Comparison of ENCODE assay signal across 18 cellular contexts in genomic region chr5:8577792-8578191, GRCh38.
DNase-seq lines count a peak whose midpoint lies in the region; ATAC-seq, FAIRE-seq and TF ChIP-seq lines count a peak whose summit lies in the region.
"Had no signal": no experiment of that assay in that cellular context is flagged by ENCODE, and none has a peak within 500 bp of the region (broad histone marks: within the 10 kb centered on the region; RNA-seq: fewer than 3 reads in every experiment).

No MANE protein-coding gene starts in this region.

- no peak overlapping the region for H3K4me3 Mint-ChIP-seq in CD4-positive, alpha-beta T cell
- H3K4me3 Mint-ChIP-seq in activated T-helper 17 cell treated with anti-CD3 and anti-CD28 coated beads, Interleukin-2, amount 50 U/mL, for 72 hours: no peak overlapping the region
- H3K4me3 Mint-ChIP-seq: activated CD8-positive, alpha-beta memory T cell treated with anti-CD3 and anti-CD28 coated beads, Interleukin-2, amount 10 ng/mL, durations not matched to agents 7 days and 5 days; activated naive CD8-positive, alpha-beta T cell treated with anti-CD3 and anti-CD28 coated beads, Interleukin-2, amount 10 ng/mL, durations not matched to agents 7 days and 5 days had no signal

- no peak overlapping the region for H3K27ac ChIP-seq in A549
- H3K27ac ChIP-seq in CD4-positive, alpha-beta T cell (ENCODE audit: low read depth, low read length): no peak overlapping the region
- H3K27ac ChIP-seq: colonic mucosa, vagina had no signal

- CTCF ChIA-PET in A549 (lab: Yijun Ruan, JAX): no interaction called here
- CTCF ChIA-PET in CD4-positive, alpha-beta T cell (lab: Charles Lee): no interaction called here

- no peaks in the 10 kb centered on the region for H3K36me3 Mint-ChIP-seq in CD4-positive, alpha-beta T cell (ENCODE audit: low read depth)
- H3K36me3 Mint-ChIP-seq in activated T-helper 17 cell treated with anti-CD3 and anti-CD28 coated beads, Interleukin-2, amount 50 U/mL, for 72 hours (ENCODE audit: low read depth): no peaks in the 10 kb centered on the region
- H3K36me3 Mint-ChIP-seq: activated CD8-positive, alpha-beta memory T cell treated with anti-CD3 and anti-CD28 coated beads, Interleukin-2, amount 10 ng/mL, durations not matched to agents 7 days and 5 days; activated naive CD8-positive, alpha-beta T cell treated with anti-CD3 and anti-CD28 coated beads, Interleukin-2, amount 10 ng/mL, durations not matched to agents 7 days and 5 days had no signal

- no peak for DNase-seq in A549 (ENCODE audit: low read depth in 1 of 2, low spot score in 1 of 2)
- DNase-seq in NCI-H526 (lab: John Stamatoyannopoulos, UW): peak; percentile 46 to 59
- no peak for DNase-seq in T1000 (lab: John Stamatoyannopoulos, UW)
- DNase-seq in CD4-positive, alpha-beta T cell: no peak
- DNase-seq in NCI-H1105 (lab: John Stamatoyannopoulos, UW): no peak
- DNase-seq: activated CD8-positive, alpha-beta memory T cell treated with anti-CD3 and anti-CD28 coated beads, Interleukin-2, amount 10 ng/mL, durations not matched to agents 7 days and 5 days; activated naive CD8-positive, alpha-beta T cell treated with anti-CD3 and anti-CD28 coated beads, Interleukin-2, amount 10 ng/mL, durations not matched to agents 7 days and 5 days; colonic mucosa; DMS79; NCI-H1092; NCI-H524; SHP77 had no signal

- H3K27ac Mint-ChIP-seq in CD4-positive, alpha-beta T cell: no peak overlapping the region
- no peak overlapping the region for H3K27ac Mint-ChIP-seq in activated T-helper 17 cell treated with anti-CD3 and anti-CD28 coated beads, Interleukin-2, amount 50 U/mL, for 72 hours
- H3K27ac Mint-ChIP-seq: activated CD8-positive, alpha-beta memory T cell treated with anti-CD3 and anti-CD28 coated beads, Interleukin-2, amount 10 ng/mL, durations not matched to agents 7 days and 5 days; activated naive CD8-positive, alpha-beta T cell treated with anti-CD3 and anti-CD28 coated beads, Interleukin-2, amount 10 ng/mL, durations not matched to agents 7 days and 5 days; progenitor cell of endocrine pancreas had no signal

- TF ChIP-seq CTCF in A549 (IDR thresholded peaks at IDR 0.05): no peak
- TF ChIP-seq CTCF in CD4-positive, alpha-beta T cell (IDR thresholded peaks at IDR 0.05): no peak

- intact Hi-C loops in CD4-positive, alpha-beta T cell (cut with DNase I, micrococcal nuclease): no loop called here

- POLR2A ChIA-PET in A549 (lab: Yijun Ruan, JAX): no interaction called here
- POLR2A ChIA-PET in CD4-positive, alpha-beta T cell (lab: Charles Lee): no interaction called here

- H3K27me3 Mint-ChIP-seq in CD4-positive, alpha-beta T cell: no peaks in the 10 kb centered on the region
- H3K27me3 Mint-ChIP-seq in activated T-helper 17 cell treated with anti-CD3 and anti-CD28 coated beads, Interleukin-2, amount 50 U/mL, for 72 hours: no peaks in the 10 kb centered on the region
- H3K27me3 Mint-ChIP-seq: activated CD8-positive, alpha-beta memory T cell treated with anti-CD3 and anti-CD28 coated beads, Interleukin-2, amount 10 ng/mL, durations not matched to agents 7 days and 5 days; activated naive CD8-positive, alpha-beta T cell treated with anti-CD3 and anti-CD28 coated beads, Interleukin-2, amount 10 ng/mL, durations not matched to agents 7 days and 5 days; progenitor cell of endocrine pancreas had no signal

- TF ChIP-seq EP300 in A549 (IDR thresholded peaks at IDR 0.05): no peak

- H3K4me1 Mint-ChIP-seq in CD4-positive, alpha-beta T cell (ENCODE audit: low read depth): no peaks in the 10 kb centered on the region
- no peaks in the 10 kb centered on the region for H3K4me1 Mint-ChIP-seq in activated T-helper 17 cell treated with anti-CD3 and anti-CD28 coated beads, Interleukin-2, amount 50 U/mL, for 72 hours
- H3K4me1 Mint-ChIP-seq: activated CD8-positive, alpha-beta memory T cell treated with anti-CD3 and anti-CD28 coated beads, Interleukin-2, amount 10 ng/mL, durations not matched to agents 7 days and 5 days; activated naive CD8-positive, alpha-beta T cell treated with anti-CD3 and anti-CD28 coated beads, Interleukin-2, amount 10 ng/mL, durations not matched to agents 7 days and 5 days had no signal

- H3K4me3 ChIP-seq in A549: no peak overlapping the region
- H3K4me3 ChIP-seq: colonic mucosa, vagina had no signal

- no peak for TF ChIP-seq POLR2A in A549 (IDR thresholded peaks at IDR 0.05; ENCODE audit: low read length)

- 12% methylated on average over 3 of the region's 3 CpGs for WGBS in A549 (ENCODE audit: missing lambda C conversion rate)

- H3K4me2 ChIP-seq in A549: no peak overlapping the region

- TF ChIP-seq RAD21 in A549 (conservative IDR thresholded peaks at IDR 0.05 in 1 of 2, IDR thresholded peaks at IDR 0.05 in 1 of 2): no peak

- H3K9me3 Mint-ChIP-seq in CD4-positive, alpha-beta T cell: peaks cover 5% of the 10 kb centered on the region
- H3K9me3 Mint-ChIP-seq in activated T-helper 17 cell treated with anti-CD3 and anti-CD28 coated beads, Interleukin-2, amount 50 U/mL, for 72 hours: peaks cover 4% of the 10 kb centered on the region
- H3K9me3 Mint-ChIP-seq: activated naive CD8-positive, alpha-beta T cell treated with anti-CD3 and anti-CD28 coated beads, Interleukin-2, amount 10 ng/mL, durations not matched to agents 7 days and 5 days had no signal

- H3K27me3 ChIP-seq in CD4-positive, alpha-beta T cell (ENCODE audit: control insufficient read depth, insufficient read depth, low read length): no peaks in the 10 kb centered on the region
- H3K27me3 ChIP-seq: colonic mucosa, vagina had no signal

- ATAC-seq in A549: no peak
- peak; percentile 74 for ATAC-seq in GM18867 (IDR thresholded peaks at IDR 0.05; ENCODE audit: unreplicated experiment)
- peak; percentile 57 for ATAC-seq in HG02870 (IDR thresholded peaks at IDR 0.05; ENCODE audit: unreplicated experiment)
- no peak for ATAC-seq in CD4-positive, alpha-beta T cell (ENCODE audit: poor library complexity)
- ATAC-seq in activated T-helper 17 cell treated with anti-CD3 and anti-CD28 coated beads, Interleukin-2, amount 50 U/mL, for 72 hours (replicated peaks): no peak
- ATAC-seq: activated CD8-positive, alpha-beta memory T cell treated with anti-CD3 and anti-CD28 coated beads, Interleukin-2, amount 10 ng/mL, durations not matched to agents 7 days and 5 days had no signal

- FAIRE-seq in A549 (lab: Jason Lieb, UNC): no peak
- FAIRE-seq: H54 had no signal

- H3K9me3 ChIP-seq in A549: no peaks in the 10 kb centered on the region
- no peaks in the 10 kb centered on the region for H3K9me3 ChIP-seq in CD4-positive, alpha-beta T cell (ENCODE audit: control insufficient read depth, low read length)
- H3K9me3 ChIP-seq: colonic mucosa, vagina had no signal

- no peaks in the 10 kb centered on the region for H3K4me1 ChIP-seq in A549
- H3K4me1 ChIP-seq: colonic mucosa, vagina had no signal

TF ChIP-seq in A549, 52 proteins besides CTCF, POLR2A, EP300 and RAD21:
- TF ChIP-seq RCOR1 (IDR thresholded peaks at IDR 0.05; ENCODE audit: low read depth, low read length): no peak
- TF ChIP-seq RFX5 (IDR thresholded peaks at IDR 0.05): peak; percentile 90
- TF ChIP-seq, protein P1, sequence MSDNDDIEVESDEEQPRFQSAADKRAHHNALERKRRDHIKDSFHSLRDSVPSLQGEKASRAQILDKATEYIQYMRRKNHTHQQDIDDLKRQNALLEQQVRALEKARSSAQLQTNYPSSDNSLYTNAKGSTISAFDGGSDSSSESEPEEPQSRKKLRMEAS (IDR thresholded peaks at IDR 0.05): no peak

Comparison
In these comparisons a context has a peak if more than half of its experiments do, and no peak if none do; other contexts are left out.
1. ATAC-seq: peak in GM18867 (single experiment) and HG02870 (single experiment); none in A549 (0 of 2), CD4-positive, alpha-beta T cell (single experiment) and activated T-helper 17 cell treated with anti-CD3 and anti-CD28 coated beads, Interleukin-2, amount 50 U/mL, for 72 hours (single experiment).
2. DNase-seq: peak in NCI-H526 (2 of 2); none in A549 (0 of 2), T1000 (single experiment), CD4-positive, alpha-beta T cell (0 of 10) and NCI-H1105 (single experiment).